Comparison of ENCODE assay signal across 25 cellular contexts in the genomic region with DNA sequence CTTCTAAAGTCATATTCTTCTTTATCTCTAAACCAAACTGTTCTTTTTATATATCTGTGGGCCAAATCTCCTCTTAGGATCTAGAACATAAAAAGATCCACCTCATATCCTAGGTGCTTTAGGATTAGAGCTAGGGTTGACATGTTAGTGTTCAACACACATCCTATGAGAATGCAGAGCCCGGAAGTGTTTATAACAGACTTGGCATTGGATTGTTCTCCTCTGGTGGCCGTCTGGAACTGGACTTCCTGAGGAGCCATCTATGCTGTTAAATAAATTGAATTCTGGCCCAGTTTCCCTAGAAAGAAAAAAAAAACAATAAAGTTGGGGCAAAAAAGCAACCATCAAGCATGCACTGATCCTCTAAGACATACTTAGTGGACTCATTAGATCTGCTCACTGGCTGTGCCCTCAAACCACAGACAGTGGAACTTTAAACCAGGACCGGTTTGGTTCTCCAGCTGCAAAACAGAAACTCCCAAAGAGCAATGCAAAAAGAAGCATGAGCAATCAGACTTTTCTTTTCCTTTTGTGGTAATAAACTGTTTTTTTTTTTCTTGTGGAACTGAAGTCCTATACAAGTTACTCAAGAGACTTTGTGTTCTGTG.
"Had no signal": no experiment of that assay in that cellular context is flagged by ENCODE, and none has a peak within 500 bp of the region (broad histone marks: within the 10 kb centered on the region; RNA-seq: fewer than 3 reads in every experiment).

No MANE protein-coding gene starts in this region.

- H3K27ac Mint-ChIP-seq: activated CD4-positive, alpha-beta memory T cell treated with anti-CD3 and anti-CD28 coated beads for 36 hours; activated CD4-positive, alpha-beta T cell treated with anti-CD3 and anti-CD28 coated beads, Interleukin-2, amount 10 ng/mL, durations not matched to agents 7 days and 5 days; activated naive CD4-positive, alpha-beta T cell treated with anti-CD3 and anti-CD28 coated beads, Interleukin-2, amount 50 U/mL, for 72 hours; activated naive CD8-positive, alpha-beta T cell treated with anti-CD3 and anti-CD28 coated beads, Interleukin-2, amount 50 U/mL, for 24 hours; T-cell had no signal

- H3K4me1 Mint-ChIP-seq: activated CD4-positive, alpha-beta T cell treated with anti-CD3 and anti-CD28 coated beads, Interleukin-2, amount 10 ng/mL, durations not matched to agents 7 days and 5 days; activated naive CD8-positive, alpha-beta T cell treated with anti-CD3 and anti-CD28 coated beads, Interleukin-2, amount 50 U/mL, for 24 hours; T-cell had no signal

- H2AFZ ChIP-seq: PC-9 had no signal

- DNase-seq: activated CD4-positive, alpha-beta memory T cell treated with anti-CD3 and anti-CD28 coated beads for 36 hours; activated CD4-positive, alpha-beta T cell treated with anti-CD3 and anti-CD28 coated beads, Interleukin-2, amount 10 ng/mL, durations not matched to agents 7 days and 5 days; activated CD4-positive, CD25-positive, alpha-beta regulatory T cell; activated CD8-positive, alpha-beta memory T cell treated with anti-CD3 and anti-CD28 coated beads for 24 hours; activated effector memory CD4-positive, alpha-beta T cell treated with anti-CD3 and anti-CD28 coated beads, Interleukin-2, amount 50 U/mL, for 16 hours; activated naive CD4-positive, alpha-beta T cell treated with Interleukin-2 at 50 U/mL for 16 hours; activated naive CD8-positive, alpha-beta T cell treated with anti-CD3 and anti-CD28 coated beads, Interleukin-2, amount 50 U/mL, for 24 hours; activated T-cell treated with anti-CD3 and anti-CD28 coated beads, Interleukin-2, amount 50 U/mL, for 4 hours; amniotic stem cell; cerebellar nuclear complex; KG1; NCI-H1092; NCI-H1417; NCI-H1930; NCI-H2107; NCI-H446; NCI-H524; PC-9; SIG-M5; T-cell; T-helper 2 cell; T1000 had no signal

- H3K9me3 ChIP-seq: ascending aorta had no signal

- H3K4me1 ChIP-seq: ascending aorta had no signal

- H3K36me3 Mint-ChIP-seq: activated CD4-positive, alpha-beta memory T cell treated with anti-CD3 and anti-CD28 coated beads for 36 hours; activated naive CD4-positive, alpha-beta T cell treated with anti-CD3 and anti-CD28 coated beads, Interleukin-2, amount 50 U/mL, for 72 hours; T-cell had no signal

- H3K4me2 ChIP-seq: PC-9 had no signal

- H3K4me3 ChIP-seq: ascending aorta, PC-9 had no signal

- H3K27me3 ChIP-seq: ascending aorta had no signal

- H3K27ac ChIP-seq: ascending aorta, PC-9, VCaP had no signal

- H3K4me3 Mint-ChIP-seq: activated CD4-positive, alpha-beta memory T cell treated with anti-CD3 and anti-CD28 coated beads for 36 hours; activated CD4-positive, alpha-beta T cell treated with anti-CD3 and anti-CD28 coated beads, Interleukin-2, amount 10 ng/mL, durations not matched to agents 7 days and 5 days; activated naive CD8-positive, alpha-beta T cell treated with anti-CD3 and anti-CD28 coated beads, Interleukin-2, amount 50 U/mL, for 24 hours; activated T-cell treated with anti-CD3 and anti-CD28 coated beads, Interleukin-2, amount 50 U/mL, for 4 hours; T-cell had no signal

- ATAC-seq: activated naive CD4-positive, alpha-beta T cell treated with anti-CD3 and anti-CD28 coated beads, Interleukin-2, amount 50 U/mL, for 72 hours; activated naive CD8-positive, alpha-beta T cell treated with anti-CD3 and anti-CD28 coated beads, Interleukin-2, amount 50 U/mL, for 24 hours; activated T-cell treated with anti-CD3 and anti-CD28 coated beads, Interleukin-2, amount 50 U/mL, for 4 hours; T-cell had no signal

- H3K36me3 ChIP-seq: ascending aorta had no signal

- H3K9me3 Mint-ChIP-seq: activated CD4-positive, alpha-beta memory T cell treated with anti-CD3 and anti-CD28 coated beads for 36 hours; activated T-cell treated with anti-CD3 and anti-CD28 coated beads, Interleukin-2, amount 50 U/mL, for 4 hours had no signal

- H3K27me3 Mint-ChIP-seq: activated CD4-positive, alpha-beta memory T cell treated with anti-CD3 and anti-CD28 coated beads for 36 hours; activated CD4-positive, alpha-beta T cell treated with anti-CD3 and anti-CD28 coated beads, Interleukin-2, amount 10 ng/mL, durations not matched to agents 7 days and 5 days; activated naive CD8-positive, alpha-beta T cell treated with anti-CD3 and anti-CD28 coated beads, Interleukin-2, amount 50 U/mL, for 24 hours had no signal
